Comparison of ENCODE assay signal across 11 cellular contexts in genomic region chr12:9668141-9669018, GRCh38. TPM values are rescaled to one million over a fixed set of nuclear protein-coding genes. Genes with fewer than 3 reads are reported as not detected.
DNase-seq lines count a peak whose midpoint lies in the region; FAIRE-seq lines count a peak whose summit lies in the region.
"Had no signal": no experiment of that assay in that cellular context is flagged by ENCODE, and none has a peak within 500 bp of the region (broad histone marks: within the 10 kb centered on the region; RNA-seq: fewer than 3 reads in every experiment).

No MANE protein-coding gene starts in this region.

- no peak overlapping the region for H4K91ac ChIP-seq in neuronal stem cell (ENCODE audit: low read depth, low read length, poor library complexity)

- no peak overlapping the region for H3K4ac ChIP-seq in neuronal stem cell (ENCODE audit: low read length)

- H3K4me2 ChIP-seq in skeletal muscle satellite cell (ENCODE audit: low read length) (peak overlapping the region; percentile 9), neuronal stem cell (ENCODE audit: insufficient read depth, low read length, poor library complexity, severe bottlenecking) (no peak overlapping the region)

- no peak overlapping the region for H2AFZ ChIP-seq in neuronal stem cell (ENCODE audit: low read length)

- no peak overlapping the region for H3K4me3 ChIP-seq in SK-N-MC
- H3K4me3 ChIP-seq in skeletal muscle satellite cell (ENCODE audit: low read length): no peak overlapping the region
- H3K4me3 ChIP-seq in neuronal stem cell (ENCODE audit: low read length in 2 of 2): no peak overlapping the region

- WGBS in neuronal stem cell (ENCODE audit: extremely low coverage in 2 of 2, insufficient read length in 2 of 2, insufficient replicate concordance in 1 of 2), 2 donors: 100% methylated on average over 3 of the region's 4 CpGs; no CpG with 5 or more reads in 1 of the 2 donors

- no peaks in the 10 kb centered on the region for H3K79me1 ChIP-seq in neuronal stem cell (ENCODE audit: low read depth, low read length)

- H3K4me1 ChIP-seq in skeletal muscle satellite cell (ENCODE audit: control insufficient read depth, insufficient read depth, low read length) (peaks cover 17% of the 10 kb centered on the region), neuronal stem cell (ENCODE audit: control insufficient read depth in 2 of 2, insufficient read depth in 1 of 2, low read depth in 1 of 2, low read length in 2 of 2) (peaks cover 0 to under 1% of the 10 kb centered on the region in 2 donors)

- H3K9me3 ChIP-seq in SK-N-MC (ENCODE audit: low read depth, low read length): no peaks in the 10 kb centered on the region
- H3K9me3 ChIP-seq in skeletal muscle satellite cell (replicated peaks; ENCODE audit: low read length): no peaks in the 10 kb centered on the region
- H3K9me3 ChIP-seq in neuronal stem cell (replicated peaks in 1 of 2; ENCODE audit: control insufficient read depth in 2 of 2, insufficient read depth in 1 of 2, low read depth in 1 of 2, low read length in 2 of 2): peaks cover 0 to 4% of the 10 kb centered on the region in 2 donors

- H3K27ac ChIP-seq in SK-N-MC: peak overlapping the region; percentile 29; the same call in 1 of the 2 replicates
- H3K27ac ChIP-seq in neuronal stem cell (replicated peaks; ENCODE audit: low read length): no peak overlapping the region

- peak; percentile 18 for FAIRE-seq in colon (lab: Jason Lieb, UNC)
- FAIRE-seq: A204.1 had no signal

- no peak overlapping the region for H2BK12ac ChIP-seq in neuronal stem cell (ENCODE audit: low read length)

- no peak overlapping the region for H2BK15ac ChIP-seq in neuronal stem cell (ENCODE audit: low read length)

- H4K8ac ChIP-seq in neuronal stem cell (ENCODE audit: low read depth, low read length): no peak overlapping the region

- no peak overlapping the region for H2BK5ac ChIP-seq in neuronal stem cell (ENCODE audit: low read length)

- no peak overlapping the region for H2BK120ac ChIP-seq in neuronal stem cell (ENCODE audit: low read depth, low read length)

- no peak overlapping the region for H3K18ac ChIP-seq in neuronal stem cell (ENCODE audit: low read length)

- no peak overlapping the region for H3K23ac ChIP-seq in neuronal stem cell (ENCODE audit: low read depth, low read length, poor library complexity)

- peak; percentile 65 for DNase-seq in activated CD8-positive, alpha-beta memory T cell treated with anti-CD3 and anti-CD28 coated beads for 24 hours
- DNase-seq in activated CD8-positive, alpha-beta memory T cell treated with anti-CD3 and anti-CD28 coated beads, Interleukin-2, amount 50 U/mL, for 4 hours: no peak
- no peak for DNase-seq in SK-N-MC (ENCODE audit: low read depth, low spot score)
- no peak for DNase-seq in AML-193 (lab: John Stamatoyannopoulos, UW)
- no peak for DNase-seq in neuronal stem cell (ENCODE audit: low spot score)
- DNase-seq in mesenteric fat pad (ENCODE audit: low spot score): no peak
- DNase-seq: NCI-H524, SW 1271 had no signal

- H3K14ac ChIP-seq in neuronal stem cell (ENCODE audit: low read length): no peak overlapping the region

- no peaks in the 10 kb centered on the region for H3K27me3 ChIP-seq in skeletal muscle satellite cell (ENCODE audit: control insufficient read depth, insufficient read depth, low read length)
- H3K27me3 ChIP-seq in neuronal stem cell (ENCODE audit: control insufficient read depth in 3 of 3, insufficient read depth in 3 of 3, low read depth in 1 of 3, low read length in 3 of 3): no peaks in the 10 kb centered on the region

- H3K36me3 ChIP-seq in SK-N-MC (ENCODE audit: insufficient read depth, low read length) (peaks cover 3% of the 10 kb centered on the region; the same call in 1 of the 2 replicates), skeletal muscle satellite cell (ENCODE audit: insufficient read depth, low read length) (peaks cover 7% of the 10 kb centered on the region), neuronal stem cell (replicated peaks in 1 of 2; ENCODE audit: control insufficient read depth in 2 of 2, insufficient read depth in 2 of 2, low read length in 2 of 2) (peaks cover 0 to 36% of the 10 kb centered on the region in 2 donors)

- no peak overlapping the region for H2AK5ac ChIP-seq in neuronal stem cell (ENCODE audit: low read depth, low read length)

- H3K9ac ChIP-seq in SK-N-MC (ENCODE audit: insufficient read length): no peak overlapping the region
- H3K9ac ChIP-seq in skeletal muscle satellite cell (ENCODE audit: low read depth, low read length): no peak overlapping the region
- no peak overlapping the region for H3K9ac ChIP-seq in neuronal stem cell (ENCODE audit: low read depth, low read length, poor library complexity)

RNA-seq across cellular contexts. Expression of gene CLEC2D, which starts 1.1 kb away (rescaled TPM):
- total RNA-seq in skeletal muscle satellite cell (2012; rRNA removed): 1.3 TPM in 2 replicates
- 5.4 TPM for polyA plus RNA-seq in neuronal stem cell (2013, experiment 1 of 2)
- 6.1 TPM for polyA plus RNA-seq in neuronal stem cell (2013, experiment 2 of 2)
- 9.2 TPM for total RNA-seq in mesenteric fat pad
